ENCODE assay signal across 34 cellular contexts in the genomic region with DNA sequence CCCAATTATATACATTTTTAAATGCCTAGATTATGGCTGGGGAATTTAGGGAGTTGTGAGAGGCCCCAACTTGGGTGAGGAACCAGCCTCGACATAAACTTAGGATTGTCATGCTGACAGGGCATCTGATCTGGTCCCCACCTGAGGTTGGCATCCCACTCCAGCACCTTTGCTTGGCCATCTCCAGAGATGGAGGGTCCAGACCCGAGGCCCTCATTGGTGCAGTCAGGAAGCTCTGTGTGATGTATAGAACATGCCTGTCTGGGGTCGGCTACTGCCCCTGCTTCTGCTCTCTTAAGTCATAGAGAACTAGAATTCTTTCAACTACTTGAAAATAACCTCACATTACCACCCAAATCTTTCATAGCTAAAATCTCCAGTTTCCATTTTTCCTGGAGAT.
DNase-seq lines count a peak whose midpoint lies in the region; ATAC-seq, FAIRE-seq and TF ChIP-seq lines count a peak whose summit lies in the region.
"Had no signal": no experiment of that assay in that cellular context is flagged by ENCODE, and none has a peak within 500 bp of the region (broad histone marks: within the 10 kb centered on the region; RNA-seq: fewer than 3 reads in every experiment).

No MANE protein-coding gene starts in this region.

- H3K9me3 ChIP-seq in K562 (replicated peaks; ENCODE audit: control insufficient read depth, insufficient read depth, low read depth, low read length) (no peaks in the 10 kb centered on the region), neuronal stem cell (replicated peaks in 1 of 2; ENCODE audit: control insufficient read depth in 2 of 2, insufficient read depth in 1 of 2, low read depth in 1 of 2, low read length in 2 of 2) (peaks cover 0 to 3% of the 10 kb centered on the region in 2 donors), sigmoid colon (no peaks in the 10 kb centered on the region)
- H3K9me3 ChIP-seq: A549, BE2C, Caco-2 had no signal

- no peaks in the 10 kb centered on the region for H3K9me3 Mint-ChIP-seq in progenitor cell of endocrine pancreas (ENCODE audit: low read depth)
- H3K9me3 Mint-ChIP-seq: CD4-positive, alpha-beta T cell; CD4-positive, CD25-positive, alpha-beta regulatory T cell; CD8-positive, alpha-beta memory T cell; CD8-positive, alpha-beta T cell had no signal

- ATAC-seq in K562 = no peak
- ATAC-seq: A549; CD8-positive, alpha-beta T cell had no signal

- H2BK15ac ChIP-seq in neuronal stem cell (ENCODE audit: low read length) = no peak overlapping the region

- H2AFZ ChIP-seq in K562 (ENCODE audit: low read depth, low read length) (no peak overlapping the region), neuronal stem cell (ENCODE audit: low read length) (no peak overlapping the region)

- in situ Hi-C loops in K562 (cut with MboI) = no loop called here

- DNase-seq in K562 (ENCODE audit: extremely low read depth in 1 of 4, low spot score in 3 of 4) (no peak), neuronal stem cell (ENCODE audit: low spot score) (no peak), sigmoid colon (peak; percentile 24), Kasumi-1 (lab: John Stamatoyannopoulos, UW) (no peak), progenitor cell of endocrine pancreas (ENCODE audit: low spot score, unreplicated experiment) (no peak), HK-2 (ENCODE audit: unreplicated experiment) (no peak)
- DNase-seq: 8988T; ACHN; AML-193; BE2C; C1 segment of cervical spinal cord; Caco-2; Calu3; CD4-positive, alpha-beta memory T cell; CD4-positive, alpha-beta T cell; CD4-positive, CD25-positive, alpha-beta regulatory T cell; CD8-positive, alpha-beta memory T cell; CD8-positive, alpha-beta T cell; COR-L47; DMS 273 treated with DMSO at 0.1 percent for 48 hours; DMS153; DMS53; DMS79; DMS79 treated with DMSO at 0.1 percent for 48 hours; DND-41; EL had no signal

- H2BK12ac ChIP-seq in neuronal stem cell (ENCODE audit: low read length) = no peak overlapping the region

- H3K4me3 ChIP-seq in K562 (no peak overlapping the region), neuronal stem cell (ENCODE audit: low read length in 2 of 2) (no peak overlapping the region), sigmoid colon (no peak overlapping the region)
- H3K4me3 ChIP-seq: A549; BLaER1; BLaER1 treated with 17β-estradiol and CSF1 and Interleukin-3, amounts not matched to agents 10 nM and 100 nM had no signal

- no peak overlapping the region for H4K91ac ChIP-seq in neuronal stem cell (ENCODE audit: low read depth, low read length, poor library complexity)

- POLR2A ChIA-PET in K562 (lab: Yijun Ruan, JAX) = interaction anchor here (0.6 to 1.6 kb wide), 4 partner anchors 11 to 59 kb away, joined by 3 to 5 read pairs (median 3); no protein-coding TSS in a partner anchor

- no peaks in the 10 kb centered on the region for H3K4me1 Mint-ChIP-seq in progenitor cell of endocrine pancreas (ENCODE audit: low read depth)
- H3K4me1 Mint-ChIP-seq: B cell; CD4-positive, alpha-beta memory T cell; CD4-positive, CD25-positive, alpha-beta regulatory T cell had no signal

- no peaks in the 10 kb centered on the region for H3K79me1 ChIP-seq in neuronal stem cell (ENCODE audit: low read depth, low read length)

- H3K9ac ChIP-seq in K562 (ENCODE audit: insufficient read depth in 1 of 2, low read depth in 2 of 2, low read length in 2 of 2) (no peak overlapping the region), neuronal stem cell (ENCODE audit: low read depth, low read length, poor library complexity) (no peak overlapping the region)
- H3K9ac ChIP-seq: BLaER1; BLaER1 treated with 17β-estradiol and CSF1 and Interleukin-3, amounts not matched to agents 10 nM and 100 nM had no signal

- H3K79me2 ChIP-seq in K562 (ENCODE audit: control insufficient read depth, insufficient read depth, low read length) = peaks cover 14% of the 10 kb centered on the region

- no peak overlapping the region for H3K4me2 ChIP-seq in K562 (ENCODE audit: insufficient read depth, low read length)
- no peak overlapping the region for H3K4me2 ChIP-seq in neuronal stem cell (ENCODE audit: insufficient read depth, low read length, poor library complexity, severe bottlenecking)
- H3K4me2 ChIP-seq: A549 had no signal

- peaks cover 18% of the 10 kb centered on the region for H3K36me3 Mint-ChIP-seq in progenitor cell of endocrine pancreas (ENCODE audit: insufficient read depth)
- H3K36me3 Mint-ChIP-seq: CD14-positive monocyte; CD4-positive, alpha-beta memory T cell; CD4-positive, CD25-positive, alpha-beta regulatory T cell; CD8-positive, alpha-beta memory T cell; CD8-positive, alpha-beta T cell had no signal

- H2AK5ac ChIP-seq in neuronal stem cell (ENCODE audit: low read depth, low read length) = no peak overlapping the region

- no peak overlapping the region for H3K4ac ChIP-seq in neuronal stem cell (ENCODE audit: low read length)

- no peak overlapping the region for H3K27ac ChIP-seq in K562 (ENCODE audit: extremely low read depth, low read depth, low read length)
- no peak overlapping the region for H3K27ac ChIP-seq in neuronal stem cell (replicated peaks; ENCODE audit: low read length)
- H3K27ac ChIP-seq in sigmoid colon = no peak overlapping the region
- H3K27ac ChIP-seq: A549, BLaER1, C4-2B had no signal

- no peak for TF ChIP-seq EP300 in K562 (IDR thresholded peaks at IDR 0.05; ENCODE audit: low read length)
- no peak for TF ChIP-seq EP300 in sigmoid colon (IDR thresholded peaks at IDR 0.05)

- intact Hi-C loops in K562 (cut with micrococcal nuclease) = no loop called here
- intact Hi-C loops in sigmoid colon (cut with DNase I) = no loop called here

- no peak overlapping the region for H2BK5ac ChIP-seq in neuronal stem cell (ENCODE audit: low read length)

- H3K4me1 ChIP-seq in K562 (replicated peaks in 1 of 2; ENCODE audit: control insufficient read depth in 2 of 2, insufficient read depth in 2 of 2, low read length in 2 of 2) = peaks cover 37 to 60% of the 10 kb centered on the region in 2 experiments
- peaks cover 0 to 4% of the 10 kb centered on the region in 2 donors for H3K4me1 ChIP-seq in neuronal stem cell (ENCODE audit: control insufficient read depth in 2 of 2, insufficient read depth in 1 of 2, low read depth in 1 of 2, low read length in 2 of 2)
- H3K4me1 ChIP-seq in sigmoid colon = no peaks in the 10 kb centered on the region
- H3K4me1 ChIP-seq: A549, BE2C, Caco-2 had no signal

- TF ChIP-seq CTCF in K562 (IDR thresholded peaks at IDR 0.05 in 2 of 3, conservative IDR thresholded peaks at IDR 0.05 in 1 of 3; ENCODE audit: insufficient read depth in 2 of 3, low read depth in 1 of 3, low read length in 3 of 3) (no peak), sigmoid colon (IDR thresholded peaks at IDR 0.05) (no peak), progenitor cell of endocrine pancreas (IDR thresholded peaks at IDR 0.05; ENCODE audit: unreplicated experiment) (no peak)

- no peak overlapping the region for H3K14ac ChIP-seq in neuronal stem cell (ENCODE audit: low read length)

- H3K27ac Mint-ChIP-seq in progenitor cell of endocrine pancreas = no peak overlapping the region
- H3K27ac Mint-ChIP-seq: B cell; CD14-positive monocyte; CD4-positive, alpha-beta T cell; CD4-positive, CD25-positive, alpha-beta regulatory T cell; CD8-positive, alpha-beta T cell had no signal

- no peak for TF ChIP-seq POLR2A in K562 (conservative IDR thresholded peaks at IDR 0.05)
- no peak for TF ChIP-seq POLR2A in sigmoid colon (IDR thresholded peaks at IDR 0.05)

- no peak for TF ChIP-seq RAD21 in K562 (CRISPR knock-in tag; conservative IDR thresholded peaks at IDR 0.05 in 1 of 2, IDR thresholded peaks at IDR 0.05 in 1 of 2)

- H3K27me3 ChIP-seq in K562 (ENCODE audit: control insufficient read depth in 2 of 2, insufficient read depth in 2 of 2, low read length in 2 of 2) = no peaks in the 10 kb centered on the region
- H3K27me3 ChIP-seq in neuronal stem cell (ENCODE audit: control insufficient read depth in 3 of 3, insufficient read depth in 3 of 3, low read depth in 1 of 3, low read length in 3 of 3) = peaks cover 0 to 29% (median 0%) of the 10 kb centered on the region in 3 experiments
- no peaks in the 10 kb centered on the region for H3K27me3 ChIP-seq in sigmoid colon
- H3K27me3 ChIP-seq: BE2C; BLaER1; BLaER1 treated with 17β-estradiol and CSF1 and Interleukin-3, amounts not matched to agents 10 nM and 100 nM had no signal

- no peak overlapping the region for H3K4me3 Mint-ChIP-seq in progenitor cell of endocrine pancreas (ENCODE audit: low read depth)
- H3K4me3 Mint-ChIP-seq: B cell; CD14-positive monocyte; CD4-positive, alpha-beta memory T cell; CD4-positive, alpha-beta T cell; CD4-positive, CD25-positive, alpha-beta regulatory T cell; CD8-positive, alpha-beta memory T cell; CD8-positive, alpha-beta T cell had no signal

- CTCF ChIA-PET in K562 (lab: Yijun Ruan, JAX; ENCODE audit: low intra/inter-chr PET ratio) = no interaction called here

- H3K27me3 Mint-ChIP-seq in progenitor cell of endocrine pancreas = no peaks in the 10 kb centered on the region
- H3K27me3 Mint-ChIP-seq: B cell; CD4-positive, alpha-beta memory T cell; CD4-positive, alpha-beta T cell; CD8-positive, alpha-beta memory T cell had no signal

- WGBS in K562 (ENCODE audit: insufficient coverage, low coverage, missing lambda C conversion rate) = 83% methylated on average over 3 of the region's 3 CpGs
- WGBS in neuronal stem cell (ENCODE audit: extremely low coverage in 2 of 2, insufficient read length in 2 of 2, insufficient replicate concordance in 1 of 2), 2 donors = no CpG with 5 or more reads among the region's 3 CpGs
- WGBS in sigmoid colon, 2 donors = 90% methylated on average over 3 of the region's 3 CpGs

- no peak overlapping the region for H4K8ac ChIP-seq in neuronal stem cell (ENCODE audit: low read depth, low read length)

- H3K36me3 ChIP-seq in K562 (ENCODE audit: control insufficient read depth, insufficient read depth, low read length) (peaks cover 12% of the 10 kb centered on the region; the same call in 2 of the 3 replicates), neuronal stem cell (replicated peaks in 1 of 2; ENCODE audit: control insufficient read depth in 2 of 2, insufficient read depth in 2 of 2, low read length in 2 of 2) (no peaks in the 10 kb centered on the region), sigmoid colon (no peaks in the 10 kb centered on the region)
- H3K36me3 ChIP-seq: BE2C; BLaER1; BLaER1 treated with 17β-estradiol and CSF1 and Interleukin-3, amounts not matched to agents 10 nM and 100 nM had no signal

- H3K18ac ChIP-seq in neuronal stem cell (ENCODE audit: low read length) = peak overlapping the region; percentile 22

- H4K20me1 ChIP-seq in K562 (replicated peaks; ENCODE audit: control insufficient read depth, insufficient read depth, low read length) = no peaks in the 10 kb centered on the region
- H4K20me1 ChIP-seq: BLaER1 had no signal

- no peak overlapping the region for H3K23ac ChIP-seq in neuronal stem cell (ENCODE audit: low read depth, low read length, poor library complexity)

- no peak overlapping the region for H2BK120ac ChIP-seq in neuronal stem cell (ENCODE audit: low read depth, low read length)

- no TSS peak for BruUV-seq in K562 (replicated peaks; lab: Mats Ljungman, UMichigan)

- no peaks in the 10 kb centered on the region for H3K9me1 ChIP-seq in K562 (ENCODE audit: control insufficient read depth, insufficient read depth, low read length)

- FAIRE-seq in K562 (lab: Jason Lieb, UNC) = no peak
- FAIRE-seq: A204.1, A549, D721Med had no signal
